ENCODE assay signal across 15 cellular contexts in genomic region chr6:119140471-119141165, GRCh38.
DNase-seq lines count a peak whose midpoint lies in the region; ATAC-seq, FAIRE-seq and TF ChIP-seq lines count a peak whose summit lies in the region.
"Had no signal": no experiment of that assay in that cellular context is flagged by ENCODE, and none has a peak within 500 bp of the region (broad histone marks: within the 10 kb centered on the region; RNA-seq: fewer than 3 reads in every experiment).

No MANE protein-coding gene starts in this region.

- H2AFZ ChIP-seq in H1 (ENCODE audit: low read length) (peak overlapping the region; percentile 89; the same call in 1 of the 2 replicates), smooth muscle cell (ENCODE audit: low read depth) (no peak overlapping the region)

- no peak for TF ChIP-seq RAD21 in H1 (IDR thresholded peaks at IDR 0.05 in 1 of 2, conservative IDR thresholded peaks at IDR 0.05 in 1 of 2; ENCODE audit: low read depth in 2 of 2, low read length in 2 of 2)

- DNase-seq in cardiac muscle cell (ENCODE audit: low read depth in 1 of 2, low spot score in 1 of 2) (peak in 1 of 2 donors; percentile 67), left ventricle myocardium inferior (no peak), H1 (ENCODE audit: low read depth in 1 of 2, low spot score in 2 of 2) (peak in 1 of 2 experiments; percentile 22), mesendoderm (no peak), smooth muscle cell (lab: John Stamatoyannopoulos, UW; ENCODE audit: unreplicated experiment) (no peak), esophagus muscularis mucosa (ENCODE audit: extremely low spot score) (no peak)
- no peak for DNase-seq in stimulated activated CD8-positive, alpha-beta memory T cell treated with anti-CD3 and anti-CD28 coated beads, Interleukin-4, amount 100 ng/mL, for 48 hours
- DNase-seq: Caco-2; CD8-positive, alpha-beta T cell; DND-41; GF-D8 had no signal

- TF ChIP-seq EP300 in H1 (IDR thresholded peaks at IDR 0.05; ENCODE audit: borderline replicate concordance in 1 of 2, low read depth in 2 of 2, low read length in 2 of 2) (no peak), esophagus muscularis mucosa (IDR thresholded peaks at IDR 0.05) (no peak)

- H4K5ac ChIP-seq in H1 (ENCODE audit: insufficient read length, low read depth, low read length) (no peak overlapping the region), mesendoderm (ENCODE audit: low read length) (no peak overlapping the region)

- CTCF ChIA-PET in H1 (lab: Charles Lee; ENCODE audit: partially characterized antibody): interaction anchor here (0.7 to 4.0 kb wide), 3 partner anchors 11 to 193 kb away, joined by 3 to 25 read pairs (median 3); no protein-coding TSS in a partner anchor

- H3K56ac ChIP-seq in H1 (replicated peaks; ENCODE audit: insufficient read length, low read depth, low read length): no peak overlapping the region
- no peak overlapping the region for H3K56ac ChIP-seq in mesendoderm (ENCODE audit: low read length)

- H3K4me1 ChIP-seq in cardiac muscle cell (ENCODE audit: low read depth) (peaks cover 47% of the 10 kb centered on the region), left ventricle myocardium inferior (peaks cover 5% of the 10 kb centered on the region), H1 (replicated peaks in 1 of 4; ENCODE audit: control insufficient read depth in 3 of 4, insufficient read depth in 4 of 4, low read length in 3 of 4) (no peaks in the 10 kb centered on the region), mesendoderm (ENCODE audit: control insufficient read depth, low read depth, low read length) (peaks cover 9% of the 10 kb centered on the region), smooth muscle cell (ENCODE audit: low read depth) (peaks cover 3% of the 10 kb centered on the region), esophagus muscularis mucosa (peaks cover 0 to 18% (median 16%) of the 10 kb centered on the region in 4 donors)
- H3K4me1 ChIP-seq: Caco-2, HAP-1 had no signal

- H3K4me2 ChIP-seq in H1 (ENCODE audit: insufficient read depth in 1 of 2, low read depth in 2 of 2, low read length in 2 of 2) (no peak overlapping the region; a peak in 1 of 4 replicates), mesendoderm (ENCODE audit: low read length) (no peak overlapping the region), smooth muscle cell (peak overlapping the region; percentile 12)

- TF ChIP-seq POLR2A in H1 (IDR thresholded peaks at IDR 0.05; ENCODE audit: control extremely low read depth in 1 of 2, low read depth in 2 of 2, low read length in 2 of 2) (no peak), esophagus muscularis mucosa (IDR thresholded peaks at IDR 0.05; ENCODE audit: low read depth) (no peak)

- H4K91ac ChIP-seq in H1 (replicated peaks; ENCODE audit: insufficient read length, low read length): no peak overlapping the region

- H4K8ac ChIP-seq in H1 (ENCODE audit: extremely low read depth, insufficient read depth, low read length): no peak overlapping the region
- H4K8ac ChIP-seq in mesendoderm (ENCODE audit: low read depth, low read length): no peak overlapping the region

- H3K36me3 ChIP-seq in cardiac muscle cell (no peaks in the 10 kb centered on the region), left ventricle myocardium inferior (no peaks in the 10 kb centered on the region), H1 (ENCODE audit: control insufficient read depth in 2 of 4, insufficient read depth in 4 of 4, low read length in 3 of 4) (no peaks in the 10 kb centered on the region), mesendoderm (ENCODE audit: control insufficient read depth, insufficient read depth, low read length) (no peaks in the 10 kb centered on the region), smooth muscle cell (ENCODE audit: low read depth) (no peaks in the 10 kb centered on the region), esophagus muscularis mucosa (no peaks in the 10 kb centered on the region)
- H3K36me3 ChIP-seq: HAP-1 had no signal

- H3K79me2 ChIP-seq in H1 (ENCODE audit: control insufficient read depth in 1 of 2, insufficient read depth in 2 of 2, low read length in 2 of 2): no peaks in the 10 kb centered on the region
- H3K79me2 ChIP-seq in mesendoderm (ENCODE audit: control insufficient read depth, insufficient read depth, low read length): no peaks in the 10 kb centered on the region
- no peaks in the 10 kb centered on the region for H3K79me2 ChIP-seq in smooth muscle cell (ENCODE audit: low read depth)

- 82% methylated on average over 11 of the region's 11 CpGs; no CpG with 5 or more reads in 1 of the 2 experiments for WGBS in H1 (ENCODE audit: extremely low coverage in 1 of 2, insufficient coverage in 1 of 2, insufficient read length in 1 of 2, insufficient replicate concordance in 2 of 2, low coverage in 1 of 2, low lambda C conversion rate in 2 of 2, missing lambda C conversion rate in 1 of 2), 2 experiments
- WGBS in mesendoderm (ENCODE audit: extremely low coverage, insufficient coverage, low lambda C conversion rate): no CpG with 5 or more reads among the region's 11 CpGs
- WGBS in smooth muscle cell (ENCODE audit: low lambda C conversion rate): 62% methylated on average over 11 of the region's 11 CpGs
- 90% methylated on average over 11 of the region's 11 CpGs for WGBS in esophagus muscularis mucosa

- no peak for ATAC-seq in GM18868 (IDR thresholded peaks at IDR 0.05; ENCODE audit: unreplicated experiment)
- ATAC-seq: CD8-positive, alpha-beta T cell had no signal

- peaks cover 20% of the 10 kb centered on the region for H3F3A ChIP-seq in smooth muscle cell (ENCODE audit: low read depth)

- no peak overlapping the region for H2BK15ac ChIP-seq in H1 (ENCODE audit: low read length)
- no peak overlapping the region for H2BK15ac ChIP-seq in mesendoderm (replicated peaks; ENCODE audit: low read depth)

- no peak overlapping the region for H3K4me3 ChIP-seq in cardiac muscle cell
- H3K4me3 ChIP-seq in left ventricle myocardium inferior: no peak overlapping the region
- H3K4me3 ChIP-seq in H1 (ENCODE audit: extremely low read depth in 1 of 4, insufficient read depth in 2 of 4, low read depth in 3 of 4, low read length in 4 of 4): no peak overlapping the region
- H3K4me3 ChIP-seq in mesendoderm (ENCODE audit: low read length): no peak overlapping the region
- H3K4me3 ChIP-seq in smooth muscle cell: no peak overlapping the region
- H3K4me3 ChIP-seq in esophagus muscularis mucosa: no peak overlapping the region
- H3K4me3 ChIP-seq: HAP-1 had no signal

- H2BK12ac ChIP-seq in H1 (ENCODE audit: low read depth, low read length): no peak overlapping the region

- H2BK120ac ChIP-seq in H1 (replicated peaks; ENCODE audit: low read depth, low read length): no peak overlapping the region
- no peak overlapping the region for H2BK120ac ChIP-seq in mesendoderm (ENCODE audit: low read depth, low read length)

- H3K4ac ChIP-seq in H1 (replicated peaks; ENCODE audit: insufficient read length, low read depth, low read length) (no peak overlapping the region), mesendoderm (ENCODE audit: low read depth, low read length) (no peak overlapping the region)

- H3K27ac ChIP-seq in cardiac muscle cell (peak overlapping the region; percentile 85), left ventricle myocardium inferior (replicated peaks) (no peak overlapping the region), H1 (ENCODE audit: low read depth, low read length) (no peak overlapping the region), mesendoderm (ENCODE audit: low read depth, low read length) (no peak overlapping the region), smooth muscle cell (ENCODE audit: low read depth) (no peak overlapping the region), esophagus muscularis mucosa (replicated peaks in 1 of 4) (no peak overlapping the region)
- H3K27ac ChIP-seq: 22Rv1, HL-60 had no signal

- H3K23ac ChIP-seq in H1 (ENCODE audit: insufficient read length): no peak overlapping the region
- H3K23ac ChIP-seq in mesendoderm (ENCODE audit: low read length): no peak overlapping the region

- no peaks in the 10 kb centered on the region for H4K20me1 ChIP-seq in H1 (replicated peaks in 1 of 2; ENCODE audit: control insufficient read depth in 1 of 2, insufficient read depth in 2 of 2, low read length in 2 of 2)
- H4K20me1 ChIP-seq in smooth muscle cell (ENCODE audit: low read depth): no peaks in the 10 kb centered on the region

- H3K79me1 ChIP-seq in H1 (ENCODE audit: low read depth, low read length) (no peaks in the 10 kb centered on the region), mesendoderm (ENCODE audit: low read length) (no peaks in the 10 kb centered on the region)

- no peak overlapping the region for H3K14ac ChIP-seq in H1 (ENCODE audit: insufficient read length)

- H2BK20ac ChIP-seq in H1 (ENCODE audit: low read length): no peak overlapping the region

- intact Hi-C loops in left ventricle myocardium inferior (cut with micrococcal nuclease) (loop anchor here (10.0 kb wide), 1 partner anchor 204 kb away; the partner anchor contains the start of gene MAN1A1), esophagus muscularis mucosa (cut with DNase I) (loop anchor here (10.0 kb wide), 1 partner anchor 934 kb away; no protein-coding TSS in a partner anchor)

- H3K9ac ChIP-seq in H1 (replicated peaks in 1 of 4; ENCODE audit: extremely low read depth in 1 of 4, low read depth in 3 of 4, low read length in 3 of 4): no peak overlapping the region
- no peak overlapping the region for H3K9ac ChIP-seq in mesendoderm (ENCODE audit: low read length)
- H3K9ac ChIP-seq in smooth muscle cell (ENCODE audit: low read depth): no peak overlapping the region

- H3K9me3 ChIP-seq in cardiac muscle cell (ENCODE audit: low read depth): no peaks in the 10 kb centered on the region
- no peaks in the 10 kb centered on the region for H3K9me3 ChIP-seq in left ventricle myocardium inferior (replicated peaks)
- H3K9me3 ChIP-seq in H1 (ENCODE audit: insufficient read depth in 2 of 2, low read depth in 1 of 2, low read length in 1 of 2): no peaks in the 10 kb centered on the region
- no peaks in the 10 kb centered on the region for H3K9me3 ChIP-seq in smooth muscle cell (replicated peaks; ENCODE audit: low read depth)
- H3K9me3 ChIP-seq in esophagus muscularis mucosa: no peaks in the 10 kb centered on the region
- H3K9me3 ChIP-seq: Caco-2, HAP-1 had no signal

- H3K23me2 ChIP-seq in H1 (ENCODE audit: low read depth, low read length): no peaks in the 10 kb centered on the region

- H3K18ac ChIP-seq in H1 (ENCODE audit: extremely low read depth, low read length) (no peak overlapping the region), mesendoderm (ENCODE audit: low read length) (no peak overlapping the region)

- H2BK5ac ChIP-seq in H1 (ENCODE audit: low read depth, low read length): no peak overlapping the region
- no peak overlapping the region for H2BK5ac ChIP-seq in mesendoderm (ENCODE audit: low read length)

- TF ChIP-seq CTCF in cardiac muscle cell (IDR thresholded peaks at IDR 0.05; ENCODE audit: low read depth, low read length) (no peak), left ventricle myocardium inferior (IDR thresholded peaks at IDR 0.05; ENCODE audit: borderline replicate concordance) (no peak), H1 (IDR thresholded peaks at IDR 0.05; ENCODE audit: control extremely low read depth in 1 of 3, insufficient read depth in 1 of 3, low read depth in 1 of 3, low read length in 3 of 3) (no peak), smooth muscle cell (IDR thresholded peaks at IDR 0.05; ENCODE audit: borderline replicate concordance, insufficient read depth, poor library complexity, severe bottlenecking) (no peak), esophagus muscularis mucosa (IDR thresholded peaks at IDR 0.05) (no peak)

- no peak for FAIRE-seq in H1 (lab: Jason Lieb, UNC)

- no peak overlapping the region for H2AK5ac ChIP-seq in H1 (ENCODE audit: low read depth, low read length)
- H2AK5ac ChIP-seq in mesendoderm (ENCODE audit: low read length): peak overlapping the region; percentile 25

- POLR2A ChIA-PET in H1 (lab: Charles Lee; ENCODE audit: partially characterized antibody): no interaction called here

- H3K27me3 ChIP-seq in cardiac muscle cell: no peaks in the 10 kb centered on the region
- H3K27me3 ChIP-seq in left ventricle myocardium inferior (ENCODE audit: low read depth): no peaks in the 10 kb centered on the region
- no peaks in the 10 kb centered on the region for H3K27me3 ChIP-seq in H1 (replicated peaks in 1 of 4; ENCODE audit: control insufficient read depth in 3 of 4, extremely low read depth in 1 of 4, insufficient read depth in 3 of 4, low read length in 3 of 4)
- H3K27me3 ChIP-seq in mesendoderm (ENCODE audit: insufficient read depth, low read length, poor library complexity): no peaks in the 10 kb centered on the region
- H3K27me3 ChIP-seq in smooth muscle cell (ENCODE audit: low read depth): no peaks in the 10 kb centered on the region
- H3K27me3 ChIP-seq in esophagus muscularis mucosa: no peaks in the 10 kb centered on the region
